In the genomic region with DNA sequence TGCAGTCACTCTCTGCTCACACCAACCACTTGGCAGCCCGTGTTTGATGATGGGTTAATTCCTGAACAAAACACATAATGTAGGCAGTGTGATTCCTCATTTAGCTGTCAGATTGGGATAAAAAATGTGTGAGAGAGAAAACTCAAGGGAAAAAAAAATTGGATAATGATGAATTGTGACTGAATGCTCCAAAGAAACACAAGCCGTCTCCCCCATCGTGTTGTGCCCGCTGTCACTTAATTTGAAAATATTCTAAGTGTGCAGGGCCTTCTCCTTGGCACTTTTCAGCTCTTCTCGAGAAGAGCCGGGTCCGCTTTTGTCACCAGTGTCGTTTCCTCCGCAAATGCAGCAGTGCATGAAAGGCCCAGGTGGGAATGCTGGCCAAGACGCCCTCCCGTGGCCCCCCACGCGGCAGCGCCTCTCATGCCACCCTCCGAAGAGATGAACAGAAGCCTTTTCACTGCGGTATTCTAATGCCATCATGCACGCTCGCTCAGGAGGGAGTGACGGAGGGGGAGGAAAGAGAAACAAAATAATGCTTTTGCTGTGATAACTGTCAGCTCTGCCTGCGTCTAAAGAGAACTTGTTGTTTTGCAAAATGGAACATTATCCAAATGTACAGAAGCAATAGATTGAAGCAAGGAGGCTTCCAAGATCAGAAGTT, we compare ENCODE assay signal across 18 cellular contexts.
DNase-seq lines count a peak whose midpoint lies in the region; ATAC-seq, FAIRE-seq and TF ChIP-seq lines count a peak whose summit lies in the region.
"Had no signal": no experiment of that assay in that cellular context is flagged by ENCODE, and none has a peak within 500 bp of the region (broad histone marks: within the 10 kb centered on the region; RNA-seq: fewer than 3 reads in every experiment).

No MANE protein-coding gene starts in this region.

- 86% methylated on average over 19 of the region's 20 CpGs; no CpG with 5 or more reads in 1 of the 2 experiments for WGBS in H1 (ENCODE audit: extremely low coverage in 1 of 2, insufficient coverage in 1 of 2, insufficient read length in 1 of 2, insufficient replicate concordance in 2 of 2, low coverage in 1 of 2, low lambda C conversion rate in 2 of 2, missing lambda C conversion rate in 1 of 2), 2 experiments

- no peak overlapping the region for H2AFZ ChIP-seq in H1 (ENCODE audit: low read length)

- H2BK20ac ChIP-seq in H1 (ENCODE audit: low read length) = no peak overlapping the region

- no peak overlapping the region for H3K56ac ChIP-seq in H1 (replicated peaks; ENCODE audit: insufficient read length, low read depth, low read length)

- H4K5ac ChIP-seq in H1 (ENCODE audit: insufficient read length, low read depth, low read length) = no peak overlapping the region

- 0 out of 2 replicates have a peak overlapping the region, but pooled peaks have one; percentile 55 for H2BK12ac ChIP-seq in H1 (ENCODE audit: low read depth, low read length)

- POLR2A ChIA-PET in H1 (lab: Charles Lee; ENCODE audit: partially characterized antibody) = interaction anchor here (1.0 to 1.6 kb wide), 3 partner anchors 11 to 34 kb away, joined by 3 to 4 read pairs (median 3); no protein-coding TSS in a partner anchor

- CTCF ChIA-PET in H1 (lab: Charles Lee; ENCODE audit: partially characterized antibody) = interaction anchor here (0.6 to 4.3 kb wide), 10 partner anchors 9 to 321 kb away, joined by 3 to 26 read pairs (median 3); no protein-coding TSS in a partner anchor

- DNase-seq in H7 (peak; percentile 41), H1 (ENCODE audit: low read depth in 1 of 2, low spot score in 2 of 2) (no peak), medulla oblongata (ENCODE audit: extremely low spot score) (peak; percentile 80), putamen (ENCODE audit: low spot score) (peak; percentile 57), H54 (ENCODE audit: insufficient read length, low spot score) (no peak), lower lobe of right lung (no peak)
- DNase-seq in stimulated activated naive CD4-positive, alpha-beta T cell (lab: John Stamatoyannopoulos, UW) = no peak
- DNase-seq: DMS79 treated with DMSO at 0.1 percent for 48 hours, NCI-H1092 treated with DMSO at 0.1 percent for 48 hours, NCI-H187, NCI-H2171 treated with DMSO at 0.1 percent for 48 hours, NCI-H510A, SHP77 had no signal

- no peak overlapping the region for H2BK120ac ChIP-seq in H1 (replicated peaks; ENCODE audit: low read depth, low read length)

- H3K23me2 ChIP-seq in H1 (ENCODE audit: low read depth, low read length) = 0 out of 2 replicates have a peak, but pooled peaks cover 2% of the 10 kb centered on the region

- intact Hi-C loops in lower lobe of right lung (cut with DNase I) = no loop called here

- TF ChIP-seq CTCF in H1 (IDR thresholded peaks at IDR 0.05; ENCODE audit: control extremely low read depth in 1 of 3, insufficient read depth in 1 of 3, low read depth in 1 of 3, low read length in 3 of 3) (no peak), lower lobe of right lung (IDR thresholded peaks at IDR 0.05) (no peak)

- H3K4me2 ChIP-seq in H1 (ENCODE audit: insufficient read depth in 1 of 2, low read depth in 2 of 2, low read length in 2 of 2) = no peak overlapping the region
- H3K4me2 ChIP-seq: KMS-11 had no signal

- H3K79me1 ChIP-seq in H1 (ENCODE audit: low read depth, low read length) = no peaks in the 10 kb centered on the region

- H3K27me3 ChIP-seq in H7 (ENCODE audit: control insufficient read depth, insufficient read depth, low read length) (no peaks in the 10 kb centered on the region; the same call in 1 of the 2 replicates), H1 (replicated peaks in 1 of 4; ENCODE audit: control insufficient read depth in 3 of 4, extremely low read depth in 1 of 4, insufficient read depth in 3 of 4, low read length in 3 of 4) (no peaks in the 10 kb centered on the region; a peak in 1 of 7 replicates), lower lobe of right lung (ENCODE audit: low read depth) (peaks cover 10% of the 10 kb centered on the region)

- H3K4me1 ChIP-seq in H1 (replicated peaks in 1 of 4; ENCODE audit: control insufficient read depth in 3 of 4, insufficient read depth in 4 of 4, low read length in 3 of 4) (peaks cover 0 to 7% (median 2%) of the 10 kb centered on the region in 4 experiments; a peak in 3 of 7 replicates), lower lobe of right lung (no peaks in the 10 kb centered on the region)

- H3K36me3 ChIP-seq in H7 (replicated peaks; ENCODE audit: control insufficient read depth, insufficient read depth, low read length) = no peaks in the 10 kb centered on the region
- H3K36me3 ChIP-seq in H1 (ENCODE audit: control insufficient read depth in 2 of 4, insufficient read depth in 4 of 4, low read length in 3 of 4) = no peaks in the 10 kb centered on the region
- H3K36me3 ChIP-seq in lower lobe of right lung = no peaks in the 10 kb centered on the region

- H3K9me3 ChIP-seq in H1 (ENCODE audit: insufficient read depth in 2 of 2, low read depth in 1 of 2, low read length in 1 of 2) = no peaks in the 10 kb centered on the region
- H3K9me3 ChIP-seq in lower lobe of right lung = no peaks in the 10 kb centered on the region

- H3K27ac ChIP-seq in H1 (ENCODE audit: low read depth, low read length) = no peak overlapping the region
- no peak overlapping the region for H3K27ac ChIP-seq in lower lobe of right lung
- H3K27ac ChIP-seq: KMS-11 had no signal

- H3K9ac ChIP-seq in H1 (replicated peaks in 1 of 4; ENCODE audit: extremely low read depth in 1 of 4, low read depth in 3 of 4, low read length in 3 of 4) = no peak overlapping the region
- H3K9ac ChIP-seq: KMS-11 had no signal

- no peak overlapping the region for H3K23ac ChIP-seq in H1 (ENCODE audit: insufficient read length)

- H4K91ac ChIP-seq in H1 (replicated peaks; ENCODE audit: insufficient read length, low read length) = no peak overlapping the region

- TF ChIP-seq RAD21 in H1 (IDR thresholded peaks at IDR 0.05 in 1 of 2, conservative IDR thresholded peaks at IDR 0.05 in 1 of 2; ENCODE audit: low read depth in 2 of 2, low read length in 2 of 2) = no peak

- H3K18ac ChIP-seq in H1 (ENCODE audit: extremely low read depth, low read length) = no peak overlapping the region

- no peak overlapping the region for H3K14ac ChIP-seq in H1 (ENCODE audit: insufficient read length)

- no peaks in the 10 kb centered on the region for H4K20me1 ChIP-seq in H1 (replicated peaks in 1 of 2; ENCODE audit: control insufficient read depth in 1 of 2, insufficient read depth in 2 of 2, low read length in 2 of 2)

- no peak for TF ChIP-seq EP300 in H1 (IDR thresholded peaks at IDR 0.05; ENCODE audit: borderline replicate concordance in 1 of 2, low read depth in 2 of 2, low read length in 2 of 2)

- no peak overlapping the region for H3K4me3 ChIP-seq in H7 (ENCODE audit: insufficient read depth, low read depth, low read length)
- no peak overlapping the region for H3K4me3 ChIP-seq in H1 (ENCODE audit: extremely low read depth in 1 of 4, insufficient read depth in 2 of 4, low read depth in 3 of 4, low read length in 4 of 4)
- H3K4me3 ChIP-seq in lower lobe of right lung = no peak overlapping the region

- H2BK5ac ChIP-seq in H1 (ENCODE audit: low read depth, low read length) = no peak overlapping the region

- ATAC-seq in HG02970 (IDR thresholded peaks at IDR 0.05; ENCODE audit: low FRiP score, unreplicated experiment) (no peak), lower lobe of right lung (no peak)
- ATAC-seq: HepG2 had no signal

- TF ChIP-seq POLR2A in H1 (IDR thresholded peaks at IDR 0.05; ENCODE audit: control extremely low read depth in 1 of 2, low read depth in 2 of 2, low read length in 2 of 2) = no peak
- no peak for TF ChIP-seq POLR2A in H54 (IDR thresholded peaks at IDR 0.05; ENCODE audit: low read depth, low read length)

- H3K4ac ChIP-seq in H1 (replicated peaks; ENCODE audit: insufficient read length, low read depth, low read length) = no peak overlapping the region

- H2AK5ac ChIP-seq in H1 (ENCODE audit: low read depth, low read length) = no peak overlapping the region

- no peak for FAIRE-seq in H1 (lab: Jason Lieb, UNC)
- no peak for FAIRE-seq in H54 (lab: Jason Lieb, UNC)
- FAIRE-seq: A204.1, HepG2, RCC 7860 had no signal

- no peaks in the 10 kb centered on the region for H3K79me2 ChIP-seq in H1 (ENCODE audit: control insufficient read depth in 1 of 2, insufficient read depth in 2 of 2, low read length in 2 of 2)

- no peak overlapping the region for H2BK15ac ChIP-seq in H1 (ENCODE audit: low read length)

- H4K8ac ChIP-seq in H1 (ENCODE audit: extremely low read depth, insufficient read depth, low read length) = no peak overlapping the region

TF ChIP-seq in H1, 55 proteins besides CTCF, POLR2A, EP300 and RAD21 (continues in another document):
- TF ChIP-seq TEAD4 (IDR thresholded peaks at IDR 0.05; ENCODE audit: low read depth, low read length) (no peak), CHD2 (IDR thresholded peaks at IDR 0.05; ENCODE audit: low read length) (no peak), SIX5 (IDR thresholded peaks at IDR 0.05; ENCODE audit: low read depth, low read length) (no peak), RXRA (IDR thresholded peaks at IDR 0.05; ENCODE audit: insufficient read depth, low read depth, low read length) (no peak), NANOG (IDR thresholded peaks at IDR 0.05; ENCODE audit: insufficient read depth, low read depth, low read length, poor library complexity, severe bottlenecking) (no peak), NRF1 (IDR thresholded peaks at IDR 0.05; ENCODE audit: low read depth, low read length) (no peak), ASH2L (IDR thresholded peaks at IDR 0.05; ENCODE audit: low read length) (no peak)
- TF ChIP-seq, protein P1, sequence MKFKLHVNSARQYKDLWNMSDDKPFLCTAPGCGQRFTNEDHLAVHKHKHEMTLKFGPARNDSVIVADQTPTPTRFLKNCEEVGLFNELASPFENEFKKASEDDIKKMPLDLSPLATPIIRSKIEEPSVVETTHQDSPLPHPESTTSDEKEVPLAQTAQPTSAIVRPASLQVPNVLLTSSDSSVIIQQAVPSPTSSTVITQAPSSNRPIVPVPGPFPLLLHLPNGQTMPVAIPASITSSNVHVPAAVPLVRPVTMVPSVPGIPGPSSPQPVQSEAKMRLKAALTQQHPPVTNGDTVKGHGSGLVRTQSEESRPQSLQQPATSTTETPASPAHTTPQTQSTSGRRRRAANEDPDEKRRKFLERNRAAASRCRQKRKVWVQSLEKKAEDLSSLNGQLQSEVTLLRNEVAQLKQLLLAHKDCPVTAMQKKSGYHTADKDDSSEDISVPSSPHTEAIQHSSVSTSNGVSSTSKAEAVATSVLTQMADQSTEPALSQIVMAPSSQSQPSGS (IDR thresholded peaks at IDR 0.05; ENCODE audit: low read length) = no peak
- TF ChIP-seq, protein P2, sequence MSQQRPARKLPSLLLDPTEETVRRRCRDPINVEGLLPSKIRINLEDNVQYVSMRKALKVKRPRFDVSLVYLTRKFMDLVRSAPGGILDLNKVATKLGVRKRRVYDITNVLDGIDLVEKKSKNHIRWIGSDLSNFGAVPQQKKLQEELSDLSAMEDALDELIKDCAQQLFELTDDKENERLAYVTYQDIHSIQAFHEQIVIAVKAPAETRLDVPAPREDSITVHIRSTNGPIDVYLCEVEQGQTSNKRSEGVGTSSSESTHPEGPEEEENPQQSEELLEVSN (IDR thresholded peaks at IDR 0.05) = no peak

Comparison
In these comparisons a context has a peak if more than half of its experiments do, and no peak if none do; other contexts are left out.
1. DNase-seq: peak in H7 (single experiment), medulla oblongata (single experiment) and putamen (single experiment); none in H1 (0 of 2), H54 (single experiment), lower lobe of right lung (single experiment) and stimulated activated naive CD4-positive, alpha-beta T cell (0 of 6).